In the genomic region with DNA sequence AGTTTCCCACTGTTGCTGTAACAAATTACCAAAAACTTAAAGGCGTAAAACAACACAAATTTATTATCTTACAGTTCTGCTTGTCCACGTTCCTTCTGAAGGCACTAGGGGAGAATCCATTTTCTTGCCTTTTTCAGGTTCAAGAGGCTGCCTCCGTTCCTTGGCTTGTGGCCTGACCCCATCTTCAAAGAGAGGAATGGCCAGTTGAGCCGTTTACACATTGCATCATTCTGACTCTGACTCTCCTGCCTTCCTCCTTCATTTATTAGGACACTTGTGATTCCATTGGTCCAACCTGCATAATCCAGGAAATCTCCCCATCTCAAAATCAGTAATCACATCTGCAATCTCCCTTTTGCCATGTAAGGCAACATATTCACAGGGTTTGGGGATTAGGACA, we compare ENCODE assay signal across 12 cellular contexts.
"Had no signal": no experiment of that assay in that cellular context is flagged by ENCODE, and none has a peak within 500 bp of the region (broad histone marks: within the 10 kb centered on the region; RNA-seq: fewer than 3 reads in every experiment).

No MANE protein-coding gene starts in this region.

- H3K36me3 Mint-ChIP-seq: type B pancreatic cell had no signal

- ATAC-seq: activated T-cell treated with anti-CD3 and anti-CD28 coated beads, Interleukin-2, amount 50 U/mL, for 4 hours; right cardiac atrium had no signal

- H3K36me3 ChIP-seq: ascending aorta, cardiac muscle cell had no signal

- H3K27ac Mint-ChIP-seq: progenitor cell of endocrine pancreas, type B pancreatic cell had no signal

- H3K27me3 Mint-ChIP-seq: progenitor cell of endocrine pancreas, type B pancreatic cell had no signal

- H3K27me3 ChIP-seq: ascending aorta, cardiac muscle cell had no signal

- FAIRE-seq: kidney, small intestine had no signal

- DNase-seq: activated CD4-positive, CD25-positive, alpha-beta regulatory T cell; activated T-cell treated with anti-CD3 and anti-CD28 coated beads, Interleukin-2, amount 50 U/mL, for 4 hours; hippocampal formation; kidney; right cardiac atrium; stimulated activated CD4-positive, alpha-beta T cell treated with anti-CD3 and anti-CD28 coated beads, Interleukin-4, amount 100 ng/mL, for 24 hours; stimulated activated naive CD4-positive, alpha-beta T cell treated with Interleukin-2 at 50 U/mL for 16 hours had no signal

- H3K27ac ChIP-seq: ascending aorta, cardiac muscle cell had no signal

- H3K4me3 Mint-ChIP-seq: activated T-cell treated with anti-CD3 and anti-CD28 coated beads, Interleukin-2, amount 50 U/mL, for 4 hours; type B pancreatic cell had no signal

- H3K4me1 ChIP-seq: ascending aorta had no signal

- H3K4me3 ChIP-seq: ascending aorta, cardiac muscle cell had no signal
